ENCODE assay signal across 17 cellular contexts in the genomic region with DNA sequence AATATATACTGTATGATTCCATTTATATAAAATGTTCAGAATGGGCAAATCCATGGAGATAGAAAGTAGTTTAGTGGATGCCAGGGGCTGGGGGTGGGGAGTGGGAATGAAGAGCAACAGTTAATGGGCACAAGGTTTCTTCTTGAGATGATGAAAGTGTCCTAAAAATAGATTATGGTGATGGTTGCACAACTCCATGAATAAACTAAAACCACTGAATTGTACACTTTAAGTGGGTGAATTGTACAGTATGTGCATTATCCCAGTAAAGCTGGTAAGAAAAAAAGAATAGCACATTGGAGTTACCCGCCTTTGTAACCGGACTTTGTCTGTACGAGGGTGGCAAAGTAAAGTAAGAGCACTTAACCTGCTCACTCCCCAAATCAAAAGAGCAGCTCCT. TPM values are rescaled to one million over a fixed set of nuclear protein-coding genes. Genes with fewer than 3 reads are reported as not detected.
DNase-seq lines count a peak whose midpoint lies in the region; ATAC-seq and TF ChIP-seq lines count a peak whose summit lies in the region.
"Had no signal": no experiment of that assay in that cellular context is flagged by ENCODE, and none has a peak within 500 bp of the region (broad histone marks: within the 10 kb centered on the region; RNA-seq: fewer than 3 reads in every experiment).

No MANE protein-coding gene starts in this region.

- H3K27me3 ChIP-seq in endodermal cell (ENCODE audit: control insufficient read depth, insufficient read depth, low read length, poor library complexity, severe bottlenecking) = no peaks in the 10 kb centered on the region
- no peaks in the 10 kb centered on the region for H3K27me3 ChIP-seq in heart right ventricle
- H3K27me3 ChIP-seq: adrenal gland, neural progenitor cell had no signal

- H3K4me3 ChIP-seq in epithelial cell of esophagus (ENCODE audit: low read length) (no peak overlapping the region), skeletal muscle cell (ENCODE audit: low read depth, low read length) (no peak overlapping the region), endodermal cell (ENCODE audit: low read length) (no peak overlapping the region), heart right ventricle (no peak overlapping the region)
- H3K4me3 ChIP-seq: adrenal gland, neural progenitor cell had no signal

- peaks cover 66% of the 10 kb centered on the region for H3K36me3 Mint-ChIP-seq in endodermal cell (ENCODE audit: low read depth)

- H3K4me1 ChIP-seq in endodermal cell (ENCODE audit: control insufficient read depth, insufficient read depth, low read length) (no peaks in the 10 kb centered on the region), heart right ventricle (peaks cover 0 to 22% (median 13%) of the 10 kb centered on the region in 9 donors)
- H3K4me1 ChIP-seq: neural progenitor cell had no signal

- H3K9me3 ChIP-seq in endodermal cell (ENCODE audit: control insufficient read depth, low read length) (no peaks in the 10 kb centered on the region), heart right ventricle (no peaks in the 10 kb centered on the region)
- H3K9me3 ChIP-seq: adrenal gland had no signal

- H3K27ac Mint-ChIP-seq in endodermal cell = no peak overlapping the region
- H3K27ac Mint-ChIP-seq: neural progenitor cell had no signal

- TF ChIP-seq CTCF in epithelial cell of esophagus (IDR thresholded peaks at IDR 0.05; ENCODE audit: insufficient read depth, low read depth, low read length, missing control alignments) (no peak), endodermal cell (conservative IDR thresholded peaks at IDR 0.05) (no peak), heart right ventricle (IDR thresholded peaks at IDR 0.05) (no peak)

- H3K9ac ChIP-seq in endodermal cell (ENCODE audit: extremely low read depth, low read length, poor library complexity, severe bottlenecking) = no peak overlapping the region
- H3K9ac ChIP-seq: neural progenitor cell had no signal

- no peaks in the 10 kb centered on the region for H3K27me3 Mint-ChIP-seq in endodermal cell (ENCODE audit: insufficient read depth)

- WGBS in endodermal cell (ENCODE audit: insufficient coverage in 1 of 2, insufficient read length in 1 of 2), 2 experiments = 97 to 100% methylated on average over 3 of the region's 3 CpGs
- WGBS in heart right ventricle, 2 donors = 84 to 88% methylated on average over 3 of the region's 3 CpGs

- H3K27ac ChIP-seq in endodermal cell (ENCODE audit: low read depth, low read length) (no peak overlapping the region), heart right ventricle (no peak overlapping the region)
- H3K27ac ChIP-seq: adrenal gland, neural progenitor cell had no signal

- intact Hi-C loops in heart right ventricle (cut with DNase I) = loop anchor here in 1 of 10 donors (10.0 kb wide), 1 partner anchor 61 kb away; no protein-coding TSS in a partner anchor

- no peaks in the 10 kb centered on the region for H3K4me1 Mint-ChIP-seq in endodermal cell
- H3K4me1 Mint-ChIP-seq: neural progenitor cell had no signal

- ATAC-seq in heart right ventricle (no peak), GM21528 (IDR thresholded peaks at IDR 0.05; ENCODE audit: low FRiP score, unreplicated experiment) (no peak), HG03457 (IDR thresholded peaks at IDR 0.05; ENCODE audit: unreplicated experiment) (no peak)

- no peak overlapping the region for H3K4me3 Mint-ChIP-seq in endodermal cell
- H3K4me3 Mint-ChIP-seq: neural progenitor cell had no signal

- DNase-seq in GM04503 (ENCODE audit: low read depth) (peak; percentile 23), NOMO-1 (lab: John Stamatoyannopoulos, UW; ENCODE audit: unreplicated experiment in 2 of 2) (peak; percentile 26 to 65), epithelial cell of esophagus (ENCODE audit: low read depth) (peak; percentile 8), skeletal muscle cell (ENCODE audit: low read depth) (peak; percentile 32), endodermal cell (no peak), heart right ventricle (no peak)
- DNase-seq: activated CD4-positive, alpha-beta T cell treated with anti-CD3 and anti-CD28 coated beads, Interleukin-2, amount 50 U/mL, for 1 hour; GOT3; NCI-H187 treated with DMSO at 0.1 percent for 48 hours; NCI-H510A treated with DMSO at 0.1 percent for 48 hours; stimulated activated CD4-positive, alpha-beta T cell treated with anti-CD3 and anti-CD28 coated beads, Interleukin-4, amount 100 ng/mL, for 1 hour; T-helper 9 cell; trophoblast cell had no signal

- H3K9me3 Mint-ChIP-seq in endodermal cell = no peaks in the 10 kb centered on the region
- H3K9me3 Mint-ChIP-seq: neural progenitor cell had no signal

- H3K36me3 ChIP-seq in endodermal cell (ENCODE audit: control insufficient read depth, insufficient read depth, low read length) = peaks cover 68% of the 10 kb centered on the region
- peaks cover 0 to 99% (median 31%) of the 10 kb centered on the region in 9 donors for H3K36me3 ChIP-seq in heart right ventricle
- H3K36me3 ChIP-seq: neural progenitor cell had no signal

RNA-seq across cellular contexts. Expression of a gene that starts 32.2 kb away (rescaled TPM):
- total RNA-seq in endodermal cell (10 to 100 TPM; 47.6 to 52.2 TPM), heart right ventricle (10 to 100 TPM; 47.3 to 75.3 (median 66.2) TPM)
- polyA plus RNA-seq in endodermal cell (2013, experiment 1 of 2) = 44.6 TPM
- polyA plus RNA-seq in endodermal cell (2013, experiment 2 of 2) = 38.7 TPM
- polyA plus RNA-seq in heart right ventricle = 10 to 100 TPM; 13.8 to 35.8 TPM

RNA-seq across cellular contexts. Expression of a gene that starts 35.1 kb away (rescaled TPM):
- total RNA-seq in endodermal cell (100 to 1,000 TPM; 113 to 147 TPM), heart right ventricle (1,000 to 10,000 TPM in 1 of 10 donors, 100 to 1,000 TPM in 9; 545 to 1,002 (median 844) TPM)
- polyA plus RNA-seq in endodermal cell (2013, experiment 1 of 2) = 133 TPM
- polyA plus RNA-seq in endodermal cell (2013, experiment 2 of 2) = 123 TPM
- 100 to 1,000 TPM; 425 to 837 TPM for polyA plus RNA-seq in heart right ventricle

Comparison
In these comparisons a context has a peak if more than half of its experiments do, and no peak if none do; other contexts are left out.
1. DNase-seq: peak in GM04503 (single experiment), NOMO-1 (2 of 2), epithelial cell of esophagus (single experiment) and skeletal muscle cell (single experiment); none in endodermal cell (single experiment) and heart right ventricle (0 of 2).